Comparison of ENCODE assay signal across 8 cellular contexts in genomic region chr22:20857838-20858614, GRCh38. TPM values are rescaled to one million over a fixed set of nuclear protein-coding genes. Genes with fewer than 3 reads are reported as not detected.
DNase-seq lines count a peak whose midpoint lies in the region; ATAC-seq lines count a peak whose summit lies in the region.

No MANE protein-coding gene starts in this region.

- peaks cover 9% of the 10 kb centered on the region for H3K36me3 Mint-ChIP-seq in activated CD4-positive, alpha-beta T cell treated with anti-CD3 and anti-CD28 coated beads, Interleukin-2, amount 10 ng/mL, durations not matched to agents 7 days and 5 days (ENCODE audit: low read depth)

- H3K9me3 Mint-ChIP-seq in activated CD4-positive, alpha-beta T cell treated with anti-CD3 and anti-CD28 coated beads, Interleukin-2, amount 10 ng/mL, durations not matched to agents 7 days and 5 days: no peaks in the 10 kb centered on the region

- H3K4me3 Mint-ChIP-seq in activated CD4-positive, alpha-beta T cell treated with anti-CD3 and anti-CD28 coated beads, Interleukin-2, amount 10 ng/mL, durations not matched to agents 7 days and 5 days: peak overlapping the region; percentile 80

- peak; percentile 50 for ATAC-seq in GM18909 (IDR thresholded peaks at IDR 0.05; ENCODE audit: poor library complexity, unreplicated experiment)
- peak; percentile 41 for ATAC-seq in HG03175 (IDR thresholded peaks at IDR 0.05; ENCODE audit: unreplicated experiment)
- ATAC-seq in left lobe of liver: peak; percentile 59

- no peaks in the 10 kb centered on the region for H3K27me3 Mint-ChIP-seq in activated CD4-positive, alpha-beta T cell treated with anti-CD3 and anti-CD28 coated beads, Interleukin-2, amount 10 ng/mL, durations not matched to agents 7 days and 5 days

- CTCF ChIA-PET in activated CD4-positive, alpha-beta T cell treated with anti-CD3 and anti-CD28 coated beads, Interleukin-2, amount 10 ng/mL, durations not matched to agents 7 days and 5 days (lab: Charles Lee): interaction anchor here (1.0 kb wide), 1 partner anchor 25 kb away, joined by 3 read pairs; no protein-coding TSS in a partner anchor

- H3K27ac Mint-ChIP-seq in activated CD4-positive, alpha-beta T cell treated with anti-CD3 and anti-CD28 coated beads, Interleukin-2, amount 10 ng/mL, durations not matched to agents 7 days and 5 days: peak overlapping the region; percentile 92

- POLR2A ChIA-PET in activated CD4-positive, alpha-beta T cell treated with anti-CD3 and anti-CD28 coated beads, Interleukin-2, amount 10 ng/mL, durations not matched to agents 7 days and 5 days (lab: Charles Lee): no interaction called here

- peaks cover 49% of the 10 kb centered on the region for H3K4me1 Mint-ChIP-seq in activated CD4-positive, alpha-beta T cell treated with anti-CD3 and anti-CD28 coated beads, Interleukin-2, amount 10 ng/mL, durations not matched to agents 7 days and 5 days

- DNase-seq in AG08395 (ENCODE audit: low spot score): peak; percentile 71
- peak; percentile 37 for DNase-seq in NCI-H460 (ENCODE audit: extremely low read depth, low read depth)
- DNase-seq in activated CD4-positive, alpha-beta T cell treated with anti-CD3 and anti-CD28 coated beads, Interleukin-2, amount 10 ng/mL, durations not matched to agents 7 days and 5 days: peak; percentile 88
- peak; percentile 49 for DNase-seq in dedifferentiated amniotic fluid mesenchymal stem cell (ENCODE audit: extremely low spot score)
- no peak for DNase-seq in left lobe of liver (ENCODE audit: low spot score)
- peak; percentile 86 for DNase-seq in stimulated activated CD4-positive, alpha-beta T cell treated with anti-CD3 and anti-CD28 coated beads, Interleukin-1b, Interleukin-23, amount 100 ng/mL, for 48 hours

RNA-seq across cellular contexts. Expression of gene PI4KA, which starts 0.6 kb away (rescaled TPM):
- 17.3 and 24.6 TPM in 2 replicates for total RNA-seq in NCI-H460 (2014; rRNA removed; shearing (Covaris generic))
- polyA plus RNA-seq in NCI-H460 (2014; cell fraction: nucleus; rRNA removed): 46.2 and 51.7 TPM in 2 replicates
- 100 to 1,000 TPM; 103 to 113 TPM for total RNA-seq in activated CD4-positive, alpha-beta T cell treated with anti-CD3 and anti-CD28 coated beads, Interleukin-2, amount 10 ng/mL, durations not matched to agents 7 days and 5 days
- 40.4 TPM for total RNA-seq in left lobe of liver

RNA-seq across cellular contexts. Expression of gene SNAP29, which starts 0.8 kb away (rescaled TPM):
- total RNA-seq in NCI-H460 (2014; rRNA removed; shearing (Covaris generic)): 9.0 and 11.2 TPM in 2 replicates
- 2.8 and 4.7 TPM in 2 replicates for polyA plus RNA-seq in NCI-H460 (2014; cell fraction: nucleus; rRNA removed)
- 10 to 100 TPM; 29.6 to 36.0 TPM for total RNA-seq in activated CD4-positive, alpha-beta T cell treated with anti-CD3 and anti-CD28 coated beads, Interleukin-2, amount 10 ng/mL, durations not matched to agents 7 days and 5 days
- 24.6 TPM for total RNA-seq in left lobe of liver

RNA-seq across cellular contexts. Expression of gene CRKL, which starts 59.2 kb away (rescaled TPM):
- 37.8 and 39.5 TPM in 2 replicates for total RNA-seq in NCI-H460 (2014; rRNA removed; shearing (Covaris generic))
- 25.3 and 30.3 TPM in 2 replicates for polyA plus RNA-seq in NCI-H460 (2014; cell fraction: nucleus; rRNA removed)
- 10 to 100 TPM; 82.2 to 87.2 TPM for total RNA-seq in activated CD4-positive, alpha-beta T cell treated with anti-CD3 and anti-CD28 coated beads, Interleukin-2, amount 10 ng/mL, durations not matched to agents 7 days and 5 days
- 41.4 TPM for total RNA-seq in left lobe of liver
